Comparison of ENCODE assay signal across 10 cellular contexts in genomic region chr1:31726715-31727114, GRCh38. TPM values are rescaled to one million over a fixed set of nuclear protein-coding genes. Genes with fewer than 3 reads are reported as not detected.
A peak's percentile ranks its signal among the peaks of the same experiment; 100 is the strongest.
DNase-seq lines count a peak whose midpoint lies in the region; ATAC-seq and TF ChIP-seq lines count a peak whose summit lies in the region.
"Had no signal": no experiment of that assay in that cellular context is flagged by ENCODE, and none has a peak within 500 bp of the region (broad histone marks: within the 10 kb centered on the region; RNA-seq: fewer than 3 reads in every experiment).

No MANE protein-coding gene starts in this region.

- H3K14ac ChIP-seq in IMR-90 (replicated peaks; ENCODE audit: low read depth, low read length), result no peak overlapping the region

- H3K27ac Mint-ChIP-seq in brain, result peak overlapping the region in 4 of 5 experiments; percentile 49 to 72 (median 61)

- H2AK5ac ChIP-seq in IMR-90 (ENCODE audit: low read depth, low read length), result no peak overlapping the region

- H3K4me3 ChIP-seq in GM23248 (no peak overlapping the region), IMR-90 (ENCODE audit: insufficient read depth, low read depth, low read length) (no peak overlapping the region)
- H3K4me3 ChIP-seq: A549 had no signal

- no peaks in the 10 kb centered on the region for H3K79me1 ChIP-seq in IMR-90 (ENCODE audit: low read depth in 1 of 2, low read length in 2 of 2)

- no peak overlapping the region for H3K18ac ChIP-seq in IMR-90 (ENCODE audit: low read depth, low read length)

- peaks cover 10% of the 10 kb centered on the region for H3K36me3 Mint-ChIP-seq in brain

- H3K36me3 ChIP-seq in GM23248 (ENCODE audit: low read depth), result no peaks in the 10 kb centered on the region
- H3K36me3 ChIP-seq in IMR-90 (ENCODE audit: control insufficient read depth, insufficient read depth, low read length), result peaks cover 7% of the 10 kb centered on the region; the same call in 1 of the 2 replicates
- H3K36me3 ChIP-seq: BE2C had no signal

- no peak overlapping the region for H3K56ac ChIP-seq in IMR-90 (ENCODE audit: extremely low read depth, insufficient read depth, low read length)

- H2BK5ac ChIP-seq in IMR-90 (ENCODE audit: low read depth, low read length, poor library complexity, severe bottlenecking), result no peak overlapping the region

- no peak overlapping the region for H3K23ac ChIP-seq in IMR-90 (ENCODE audit: low read depth, low read length)

- CTCF ChIA-PET in IMR-90 (lab: Yijun Ruan, JAX), result interaction anchor here (1.2 to 1.9 kb wide), 3 partner anchors 9 to 62 kb away, joined by 3 to 9 read pairs (median 3); no protein-coding TSS in a partner anchor

- no TSS peak for BruUV-seq in IMR-90 (replicated peaks; lab: Mats Ljungman, UMichigan)

- H2BK15ac ChIP-seq in IMR-90 (ENCODE audit: low read depth, low read length), result no peak overlapping the region

- H4K91ac ChIP-seq in IMR-90 (ENCODE audit: insufficient read depth, low read depth, low read length), result no peak overlapping the region

- H3K27ac ChIP-seq in GM23248 (no peak overlapping the region), IMR-90 (ENCODE audit: insufficient read depth, low read length) (no peak overlapping the region)
- H3K27ac ChIP-seq: A549 had no signal

- dilution Hi-C loops in IMR-90 (cut with HindIII; ENCODE audit: low sequenced_read_pairs, unreplicated experiment), result no loop called here

- no peaks in the 10 kb centered on the region for H3K9me3 Mint-ChIP-seq in brain

- H3K9me1 ChIP-seq in IMR-90 (ENCODE audit: insufficient read depth, low read length), result peaks cover 4% of the 10 kb centered on the region; the same call in 1 of the 2 replicates

- H2AK9ac ChIP-seq in IMR-90 (replicated peaks; ENCODE audit: low read depth, low read length, poor library complexity), result peak overlapping the region; percentile 42

- H3K27me3 ChIP-seq in GM23248 (replicated peaks; ENCODE audit: insufficient read depth) (no peaks in the 10 kb centered on the region), IMR-90 (ENCODE audit: control insufficient read depth, insufficient read depth, low read length) (no peaks in the 10 kb centered on the region)
- H3K27me3 ChIP-seq: BE2C had no signal

- no peak overlapping the region for H3K9ac ChIP-seq in GM23248
- no peak overlapping the region for H3K9ac ChIP-seq in IMR-90 (ENCODE audit: low read depth, low read length)

- H3K27me3 Mint-ChIP-seq in brain, result peaks cover 3% of the 10 kb centered on the region

- 37 to 56% methylated on average over 4 of the region's 4 CpGs for WGBS in GM23248 (ENCODE audit: low coverage in 1 of 2, low lambda C conversion rate in 2 of 2, missing lambda C conversion rate in 2 of 2), 2 experiments
- WGBS in IMR-90 (ENCODE audit: extremely low coverage in 2 of 2, insufficient read length in 1 of 2), 2 experiments, result no CpG with 5 or more reads among the region's 4 CpGs

- DNase-seq in GM23248 (peak; percentile 25), IMR-90 (no peak)
- no peak for DNase-seq in activated CD4-positive, CD25-positive, alpha-beta regulatory T cell treated with anti-CD3 and anti-CD28 coated beads, Interleukin-2, amount 50 U/mL, for 72 hours
- DNase-seq: HCEC 1CT, KG1 had no signal

- H4K20me1 ChIP-seq in GM23248 (ENCODE audit: insufficient read depth) (no peaks in the 10 kb centered on the region), IMR-90 (ENCODE audit: insufficient read depth, low read length) (0 out of 2 replicates have a peak, but pooled peaks cover 8% of the 10 kb centered on the region)

- H3K4me3 Mint-ChIP-seq in brain, result no peak overlapping the region

- TF ChIP-seq CTCF in IMR-90 (conservative IDR thresholded peaks at IDR 0.05; ENCODE audit: low read depth, low read length), result no peak
- TF ChIP-seq CTCF in brain (conservative IDR thresholded peaks at IDR 0.05), result no peak

- H2BK120ac ChIP-seq in IMR-90 (ENCODE audit: low read depth, low read length), result no peak overlapping the region

- H3K9me2 ChIP-seq in GM23248 (ENCODE audit: insufficient read depth), result no peaks in the 10 kb centered on the region

- no peaks in the 10 kb centered on the region for H3K79me2 ChIP-seq in GM23248 (ENCODE audit: insufficient read depth)

- no peak overlapping the region for H4K5ac ChIP-seq in IMR-90 (ENCODE audit: low read depth, low read length)

- no peak for TF ChIP-seq RAD21 in IMR-90 (IDR thresholded peaks at IDR 0.05; ENCODE audit: low read length)

- H3K9me3 ChIP-seq in GM23248 (ENCODE audit: low read depth), result no peaks in the 10 kb centered on the region
- H3K9me3 ChIP-seq in IMR-90 (ENCODE audit: control insufficient read depth, insufficient read depth, low read length), result no peaks in the 10 kb centered on the region
- H3K9me3 ChIP-seq: A549, BE2C had no signal

- H3F3A ChIP-seq in GM23248 (ENCODE audit: insufficient read depth), result peaks cover 8% of the 10 kb centered on the region; the same call in 1 of the 2 replicates

- H2AFZ ChIP-seq in GM23248, result no peak overlapping the region
- H2AFZ ChIP-seq in IMR-90 (replicated peaks; ENCODE audit: low read length, poor library complexity), result no peak overlapping the region

- intact Hi-C loops in IMR-90 (cut with micrococcal nuclease), result no loop called here

- H3K4me1 ChIP-seq in GM23248 (ENCODE audit: insufficient read depth) (peaks cover 7% of the 10 kb centered on the region), IMR-90 (ENCODE audit: control insufficient read depth, insufficient read depth, low read length) (no peaks in the 10 kb centered on the region)
- H3K4me1 ChIP-seq: A549 had no signal

- POLR2A ChIA-PET in IMR-90 (lab: Charles Lee; ENCODE audit: unreplicated experiment), result no interaction called here

- H3K4me2 ChIP-seq in GM23248 (ENCODE audit: unreplicated experiment) (no peak overlapping the region), IMR-90 (ENCODE audit: low read depth, low read length) (no peak overlapping the region)
- H3K4me2 ChIP-seq: A549 had no signal

- H4K8ac ChIP-seq in IMR-90 (ENCODE audit: low read depth in 2 of 2, low read length in 2 of 2), result no peak overlapping the region

- ATAC-seq in IMR-90 (ENCODE audit: low read depth) (no peak), GM19023 (IDR thresholded peaks at IDR 0.05; ENCODE audit: unreplicated experiment) (no peak), GM18868 (IDR thresholded peaks at IDR 0.05; ENCODE audit: unreplicated experiment) (no peak)
- ATAC-seq: A549 had no signal

- no peak overlapping the region for H2BK20ac ChIP-seq in IMR-90 (ENCODE audit: low read depth, low read length)

- no peak overlapping the region for H3K4ac ChIP-seq in IMR-90 (ENCODE audit: low read depth, low read length)

- no peak for TF ChIP-seq POLR2A in IMR-90 (IDR thresholded peaks at IDR 0.05; ENCODE audit: low read depth, low read length)

- in situ Hi-C loops in GM23248 (cut with MboI), result no loop called here
- in situ Hi-C loops in IMR-90 (cut with MboI; ENCODE audit: low sequenced_read_pairs), result loop anchor here (5.0 to 10.0 kb wide), 2 partner anchors 51 to 162 kb away; no protein-coding TSS in a partner anchor

- peaks cover 38% of the 10 kb centered on the region for H3K4me1 Mint-ChIP-seq in brain

TF ChIP-seq in IMR-90, 13 proteins besides CTCF, POLR2A, EP300 and RAD21:
- TF ChIP-seq CEBPB (IDR thresholded peaks at IDR 0.05; ENCODE audit: low read depth, low read length), result no peak
- TF ChIP-seq MAFK (IDR thresholded peaks at IDR 0.05; ENCODE audit: low read depth, low read length), result no peak
- no peak for TF ChIP-seq MAZ (IDR thresholded peaks at IDR 0.05; ENCODE audit: borderline replicate concordance, low read depth, low read length)
- no peak for TF ChIP-seq NFE2L2 (IDR thresholded peaks at IDR 0.05; ENCODE audit: low read depth, low read length)
- TF ChIP-seq ELK1 (IDR thresholded peaks at IDR 0.05; ENCODE audit: borderline replicate concordance, low read depth, low read length), result no peak
- TF ChIP-seq RCOR1 (IDR thresholded peaks at IDR 0.05; ENCODE audit: insufficient replicate concordance, low read length), result no peak
- no peak for TF ChIP-seq FOS (IDR thresholded peaks at IDR 0.05; ENCODE audit: low read depth, low read length)
- TF ChIP-seq BHLHE40 (IDR thresholded peaks at IDR 0.05; ENCODE audit: low read depth, low read length), result no peak
- no peak for TF ChIP-seq SMC3 (IDR thresholded peaks at IDR 0.05; ENCODE audit: low read depth, low read length)

RNA-seq across cellular contexts. Expression of gene COL16A1, which starts 22.9 kb away (rescaled TPM):
- 234 and 247 TPM in 2 replicates for total RNA-seq in GM23248 (2014; rRNA removed; shearing (Covaris generic))
- 67.3 and 68.7 TPM in 2 replicates for polyA plus RNA-seq in GM23248 (2016; fragmentation: Nextera tagmentation; extraction: Ambion mirVana)
- total RNA-seq in IMR-90 (2012; rRNA removed), result 28.6 and 34.2 TPM in 2 replicates
- polyA plus RNA-seq in IMR-90 (2012; rRNA removed), result 62.8 and 65.2 TPM in 2 replicates
- polyA plus RNA-seq in IMR-90 (2012; cell fraction: cytosol; rRNA removed), result 30.1 and 39.5 TPM in 2 replicates
- polyA plus RNA-seq in IMR-90 (2012; cell fraction: nucleus; rRNA removed; ENCODE audit: low replicate concordance), result 228 and 260 TPM in 2 replicates
- polyA plus RNA-seq in brain (ENCODE audit: insufficient read depth, low read depth, low replicate concordance), result 4.9 TPM

RNA-seq across cellular contexts. Expression of gene ADGRB2, which starts 37.4 kb away (rescaled TPM):
- total RNA-seq in GM23248 (2014; rRNA removed; shearing (Covaris generic)), result 3.6 and 3.9 TPM in 2 replicates
- 0.51 and 1.3 TPM in 2 replicates for polyA plus RNA-seq in GM23248 (2016; fragmentation: Nextera tagmentation; extraction: Ambion mirVana)
- 2.2 and 2.5 TPM in 2 replicates for total RNA-seq in IMR-90 (2012; rRNA removed)
- 11.9 TPM in 2 replicates for polyA plus RNA-seq in IMR-90 (2012; rRNA removed)
- polyA plus RNA-seq in IMR-90 (2012; cell fraction: cytosol; rRNA removed), result 6.4 and 15.9 TPM in 2 replicates
- polyA plus RNA-seq in IMR-90 (2012; cell fraction: nucleus; rRNA removed; ENCODE audit: low replicate concordance), result 38.7 and 77.7 TPM in 2 replicates
- 67.9 TPM for polyA plus RNA-seq in brain (ENCODE audit: insufficient read depth, low read depth, low replicate concordance)
